8 cellular contexts compared by ENCODE assay signal in genomic region chr18:58186258-58186948, GRCh38.
DNase-seq lines count a peak whose midpoint lies in the region; ATAC-seq and TF ChIP-seq lines count a peak whose summit lies in the region.

No MANE protein-coding gene starts in this region.

- no peak for TF ChIP-seq POLR2A in testis (IDR thresholded peaks at IDR 0.05)

- TF ChIP-seq CTCF in BJ (IDR thresholded peaks at IDR 0.05; ENCODE audit: insufficient read depth, low read depth, low read length): no peak
- TF ChIP-seq CTCF in choroid plexus epithelial cell (conservative IDR thresholded peaks at IDR 0.05; ENCODE audit: low read depth, low read length): no peak
- TF ChIP-seq CTCF in testis (IDR thresholded peaks at IDR 0.05): no peak

- CTCF ChIA-PET in BJ (lab: Yijun Ruan, JAX): no interaction called here

- H3K36me3 Mint-ChIP-seq in T-helper 2 cell treated with Interferon-gamma antibody and Interleukin-4, amounts not matched to agents 5 μg/mL and 100 μg/mL, for 36 hours (ENCODE audit: low read depth): no peaks in the 10 kb centered on the region

- H3K36me3 ChIP-seq in BJ (ENCODE audit: control insufficient read depth, insufficient read depth, low read length) (no peaks in the 10 kb centered on the region), muscle layer of colon (ENCODE audit: insufficient read depth, low read length) (no peaks in the 10 kb centered on the region), testis (ENCODE audit: low read depth, missing control alignments) (no peaks in the 10 kb centered on the region)

- no peaks in the 10 kb centered on the region for H3K9me3 ChIP-seq in muscle layer of colon (ENCODE audit: low read length)
- no peaks in the 10 kb centered on the region for H3K9me3 ChIP-seq in testis

- no peak for ATAC-seq in stimulated activated naive CD8-positive, alpha-beta T cell treated with anti-CD3 and anti-CD28 coated beads, Interleukin-15, amount 100 ng/mL, for 72 hours

- POLR2A ChIA-PET in BJ (lab: Charles Lee): interaction anchor here (0.6 kb wide), 1 partner anchor 171 kb away, joined by 3 read pairs; no protein-coding TSS in a partner anchor

- WGBS in testis, 2 donors: 79 to 80% methylated on average over 6 of the region's 6 CpGs

- H3K4me3 Mint-ChIP-seq in T-helper 2 cell treated with Interferon-gamma antibody and Interleukin-4, amounts not matched to agents 5 μg/mL and 100 μg/mL, for 36 hours: no peak overlapping the region
- H3K4me3 Mint-ChIP-seq in stimulated activated naive CD8-positive, alpha-beta T cell treated with anti-CD3 and anti-CD28 coated beads, Interleukin-15, amount 100 ng/mL, for 72 hours: no peak overlapping the region

- peaks cover 8% of the 10 kb centered on the region for H3K27me3 Mint-ChIP-seq in T-helper 2 cell treated with Interferon-gamma antibody and Interleukin-4, amounts not matched to agents 5 μg/mL and 100 μg/mL, for 36 hours (ENCODE audit: low read depth)
- H3K27me3 Mint-ChIP-seq in stimulated activated naive CD8-positive, alpha-beta T cell treated with anti-CD3 and anti-CD28 coated beads, Interleukin-15, amount 100 ng/mL, for 72 hours: no peaks in the 10 kb centered on the region

- H3K27ac Mint-ChIP-seq in T-helper 2 cell treated with Interferon-gamma antibody and Interleukin-4, amounts not matched to agents 5 μg/mL and 100 μg/mL, for 36 hours: no peak overlapping the region
- no peak overlapping the region for H3K27ac Mint-ChIP-seq in stimulated activated naive CD8-positive, alpha-beta T cell treated with anti-CD3 and anti-CD28 coated beads, Interleukin-15, amount 100 ng/mL, for 72 hours

- no peaks in the 10 kb centered on the region for H3K9me3 Mint-ChIP-seq in T-helper 2 cell treated with Interferon-gamma antibody and Interleukin-4, amounts not matched to agents 5 μg/mL and 100 μg/mL, for 36 hours
- no peaks in the 10 kb centered on the region for H3K9me3 Mint-ChIP-seq in stimulated activated naive CD8-positive, alpha-beta T cell treated with anti-CD3 and anti-CD28 coated beads, Interleukin-15, amount 100 ng/mL, for 72 hours

- no peak overlapping the region for H3K4me3 ChIP-seq in BJ (ENCODE audit: low read depth, low read length)
- H3K4me3 ChIP-seq in choroid plexus epithelial cell (ENCODE audit: low read depth, low read length): no peak overlapping the region
- no peak overlapping the region for H3K4me3 ChIP-seq in muscle layer of colon (ENCODE audit: low read depth in 1 of 2, low read length in 2 of 2)
- H3K4me3 ChIP-seq in testis: no peak overlapping the region

- H3K27ac ChIP-seq in muscle layer of colon (ENCODE audit: low read depth, low read length) (peak overlapping the region; percentile 54), testis (no peak overlapping the region)

- intact Hi-C loops in testis (cut with DNase I; ENCODE audit: low total_unique reads): no loop called here

- DNase-seq in BJ (ENCODE audit: low read depth) (peak; percentile 52), NCI-H1694 (lab: John Stamatoyannopoulos, UW) (peak; percentile 69), choroid plexus epithelial cell (ENCODE audit: low read depth) (peak; percentile 86), testis (no peak), NAMALWA (ENCODE audit: low spot score) (no peak)
- DNase-seq in T-helper 2 cell treated with Interferon-gamma antibody and Interleukin-4, amounts not matched to agents 5 μg/mL and 100 μg/mL, for 36 hours (ENCODE audit: low spot score): no peak
- no peak for DNase-seq in stimulated activated naive CD8-positive, alpha-beta T cell treated with anti-CD3 and anti-CD28 coated beads, Interleukin-15, amount 100 ng/mL, for 72 hours

- H3K27me3 ChIP-seq in BJ (ENCODE audit: control insufficient read depth, insufficient read depth, low read length): no peaks in the 10 kb centered on the region
- H3K27me3 ChIP-seq in muscle layer of colon (ENCODE audit: control insufficient read depth in 1 of 2, insufficient read depth in 2 of 2, low read length in 2 of 2): no peaks in the 10 kb centered on the region
- no peaks in the 10 kb centered on the region for H3K27me3 ChIP-seq in testis

- H3K4me1 ChIP-seq in muscle layer of colon (ENCODE audit: insufficient read depth, low read length): peaks cover 23% of the 10 kb centered on the region
- no peaks in the 10 kb centered on the region for H3K4me1 ChIP-seq in testis

- H3K4me1 Mint-ChIP-seq in T-helper 2 cell treated with Interferon-gamma antibody and Interleukin-4, amounts not matched to agents 5 μg/mL and 100 μg/mL, for 36 hours (ENCODE audit: low read depth): no peaks in the 10 kb centered on the region
- no peaks in the 10 kb centered on the region for H3K4me1 Mint-ChIP-seq in stimulated activated naive CD8-positive, alpha-beta T cell treated with anti-CD3 and anti-CD28 coated beads, Interleukin-15, amount 100 ng/mL, for 72 hours

- H3K9ac ChIP-seq in muscle layer of colon (ENCODE audit: low read length): no peak overlapping the region

Comparison
In these comparisons a context has a peak if more than half of its experiments do, and no peak if none do; other contexts are left out.
1. DNase-seq: peak in BJ (single experiment), NCI-H1694 (single experiment) and choroid plexus epithelial cell (single experiment); none in T-helper 2 cell treated with Interferon-gamma antibody and Interleukin-4, amounts not matched to agents 5 μg/mL and 100 μg/mL, for 36 hours (single experiment), testis (single experiment), stimulated activated naive CD8-positive, alpha-beta T cell treated with anti-CD3 and anti-CD28 coated beads, Interleukin-15, amount 100 ng/mL, for 72 hours (0 of 2) and NAMALWA (single experiment).